Comparison of ENCODE assay signal across 28 cellular contexts in the genomic region with DNA sequence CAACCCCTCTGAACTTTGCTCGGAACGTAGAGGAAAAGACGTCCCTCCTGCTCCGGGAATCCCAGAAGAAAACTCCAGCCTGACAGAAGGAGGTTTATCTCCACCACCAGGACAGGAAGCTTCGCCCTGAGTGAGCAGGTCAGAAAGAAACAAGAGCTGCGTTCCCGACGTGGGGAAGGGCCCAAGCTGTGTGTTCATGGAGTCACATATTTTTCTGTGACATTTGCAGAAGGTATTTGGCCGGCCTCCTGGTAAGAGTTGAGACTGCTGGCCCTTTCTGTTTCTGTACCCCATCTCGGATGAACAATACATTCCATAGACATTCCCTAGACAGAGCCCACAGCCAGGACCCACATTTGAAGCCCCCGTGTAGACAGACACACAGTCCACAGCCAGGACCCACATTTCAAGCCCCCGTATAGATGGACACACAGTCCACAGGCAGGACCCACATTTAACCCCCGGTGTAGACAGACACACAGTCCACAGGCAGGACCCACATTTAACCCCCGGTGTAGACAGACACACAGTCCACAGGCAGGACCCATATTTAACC.
"Had no signal": no experiment of that assay in that cellular context is flagged by ENCODE, and none has a peak within 500 bp of the region (broad histone marks: within the 10 kb centered on the region; RNA-seq: fewer than 3 reads in every experiment).

No MANE protein-coding gene starts in this region.

- DNase-seq: activated CD4-positive, alpha-beta T cell treated with anti-CD3 and anti-CD28 coated beads, Interleukin-2, amount 50 U/mL, for 48 hours; activated effector memory CD4-positive, alpha-beta T cell treated with Interleukin-2 at 50 U/mL for 16 hours; activated naive CD4-positive, alpha-beta T cell treated with anti-CD3 and anti-CD28 coated beads for 36 hours; activated naive CD8-positive, alpha-beta T cell treated with anti-CD3 and anti-CD28 coated beads, Interleukin-2, amount 10 ng/mL, durations not matched to agents 7 days and 5 days; activated T-cell treated with anti-CD3 and anti-CD28 coated beads, Interleukin-2, amount 50 U/mL, for 72 hours; amygdala; effector CD8-positive, alpha-beta T cell; glutamatergic neuron; immature natural killer cell; left ventricle myocardium inferior; mammary epithelial cell; midbrain; natural killer cell; pancreas; psoas muscle; right cardiac atrium; stimulated activated CD4-positive, alpha-beta T cell treated with anti-CD3 and anti-CD28 coated beads, Interleukin-1b, Interleukin-23, amount 100 ng/mL, for 48 hours; stimulated activated naive CD8-positive, alpha-beta T cell treated with anti-CD3 and anti-CD28 coated beads, Interleukin-15, amount 100 ng/mL, for 72 hours; T1000; uterus had no signal

- H3K27me3 ChIP-seq: hepatocyte, pancreas, suprapubic skin, tibial nerve, uterus had no signal

- H3K4me1 Mint-ChIP-seq: activated naive CD8-positive, alpha-beta T cell treated with anti-CD3 and anti-CD28 coated beads, Interleukin-2, amount 10 ng/mL, durations not matched to agents 7 days and 5 days; immature natural killer cell; natural killer cell; stimulated activated effector memory CD8-positive, alpha-beta T cell treated with anti-CD3 and anti-CD28 coated beads, Interleukin-12 subunit alpha, Interleukin-12 subunit beta, amount 100 ng/mL, for 72 hours; stimulated activated naive CD8-positive, alpha-beta T cell treated with anti-CD3 and anti-CD28 coated beads, Interleukin-15, amount 100 ng/mL, for 72 hours had no signal

- H3K9me3 ChIP-seq: pancreas, suprapubic skin, uterus had no signal

- H3K4me1 ChIP-seq: left ventricle myocardium inferior, pancreas, psoas muscle, suprapubic skin, tibial nerve, uterus had no signal

- H3K27ac ChIP-seq: hepatocyte, left ventricle myocardium inferior, pancreas, psoas muscle, skin epidermis, suprapubic skin, tibial nerve, uterus had no signal

- H3K4me3 Mint-ChIP-seq: activated naive CD4-positive, alpha-beta T cell treated with anti-CD3 and anti-CD28 coated beads for 36 hours; activated naive CD8-positive, alpha-beta T cell treated with anti-CD3 and anti-CD28 coated beads, Interleukin-2, amount 10 ng/mL, durations not matched to agents 7 days and 5 days; activated T-cell treated with anti-CD3 and anti-CD28 coated beads, Interleukin-2, amount 50 U/mL, for 72 hours; dendritic cell treated with granulocyte-macrophage colony-stimulating factor and Interleukin-4, amounts not matched to agents 40 ng/mL and 50 ng/mL, for 4 days; immature natural killer cell; natural killer cell; stimulated activated effector memory CD8-positive, alpha-beta T cell treated with anti-CD3 and anti-CD28 coated beads, Interleukin-12 subunit alpha, Interleukin-12 subunit beta, amount 100 ng/mL, for 72 hours; stimulated activated naive CD8-positive, alpha-beta T cell treated with anti-CD3 and anti-CD28 coated beads, Interleukin-15, amount 100 ng/mL, for 72 hours; T-helper 1 cell treated with Interleukin-12 subunit alpha and Interleukin-12 subunit beta and Interleukin-4 antibody, amounts not matched to agents 30 μg/mL and 1 μg/mL, for 36 hours; WTC11 had no signal

- ATAC-seq: activated T-cell treated with anti-CD3 and anti-CD28 coated beads, Interleukin-2, amount 50 U/mL, for 72 hours; natural killer cell; pancreas; psoas muscle; right cardiac atrium; stimulated activated effector memory CD8-positive, alpha-beta T cell treated with anti-CD3 and anti-CD28 coated beads, Interleukin-12 subunit alpha, Interleukin-12 subunit beta, amount 100 ng/mL, for 72 hours; stimulated activated naive CD8-positive, alpha-beta T cell treated with anti-CD3 and anti-CD28 coated beads, Interleukin-15, amount 100 ng/mL, for 72 hours; WTC11 had no signal

- H3K27me3 Mint-ChIP-seq: activated naive CD8-positive, alpha-beta T cell treated with anti-CD3 and anti-CD28 coated beads, Interleukin-2, amount 10 ng/mL, durations not matched to agents 7 days and 5 days; stimulated activated naive CD8-positive, alpha-beta T cell treated with anti-CD3 and anti-CD28 coated beads, Interleukin-15, amount 100 ng/mL, for 72 hours had no signal

- H3K36me3 Mint-ChIP-seq: activated naive CD8-positive, alpha-beta T cell treated with anti-CD3 and anti-CD28 coated beads, Interleukin-2, amount 10 ng/mL, durations not matched to agents 7 days and 5 days; immature natural killer cell; natural killer cell; stimulated activated effector memory CD8-positive, alpha-beta T cell treated with anti-CD3 and anti-CD28 coated beads, Interleukin-12 subunit alpha, Interleukin-12 subunit beta, amount 100 ng/mL, for 72 hours; WTC11 had no signal

- H3K27ac Mint-ChIP-seq: activated naive CD4-positive, alpha-beta T cell treated with anti-CD3 and anti-CD28 coated beads for 36 hours; activated naive CD8-positive, alpha-beta T cell treated with anti-CD3 and anti-CD28 coated beads, Interleukin-2, amount 10 ng/mL, durations not matched to agents 7 days and 5 days; activated T-cell treated with anti-CD3 and anti-CD28 coated beads, Interleukin-2, amount 50 U/mL, for 72 hours; dendritic cell treated with granulocyte-macrophage colony-stimulating factor and Interleukin-4, amounts not matched to agents 40 ng/mL and 50 ng/mL, for 4 days; immature natural killer cell; natural killer cell; stimulated activated effector memory CD8-positive, alpha-beta T cell treated with anti-CD3 and anti-CD28 coated beads, Interleukin-12 subunit alpha, Interleukin-12 subunit beta, amount 100 ng/mL, for 72 hours; T-helper 1 cell treated with Interleukin-12 subunit alpha and Interleukin-12 subunit beta and Interleukin-4 antibody, amounts not matched to agents 30 μg/mL and 1 μg/mL, for 36 hours had no signal

- H3K4me3 ChIP-seq: hepatocyte, left ventricle myocardium inferior, pancreas, psoas muscle, skin epidermis, suprapubic skin, tibial nerve, uterus had no signal

- H3K36me3 ChIP-seq: left ventricle myocardium inferior, pancreas, suprapubic skin, tibial nerve, uterus had no signal
